9 cellular contexts compared by ENCODE assay signal in the genomic region with DNA sequence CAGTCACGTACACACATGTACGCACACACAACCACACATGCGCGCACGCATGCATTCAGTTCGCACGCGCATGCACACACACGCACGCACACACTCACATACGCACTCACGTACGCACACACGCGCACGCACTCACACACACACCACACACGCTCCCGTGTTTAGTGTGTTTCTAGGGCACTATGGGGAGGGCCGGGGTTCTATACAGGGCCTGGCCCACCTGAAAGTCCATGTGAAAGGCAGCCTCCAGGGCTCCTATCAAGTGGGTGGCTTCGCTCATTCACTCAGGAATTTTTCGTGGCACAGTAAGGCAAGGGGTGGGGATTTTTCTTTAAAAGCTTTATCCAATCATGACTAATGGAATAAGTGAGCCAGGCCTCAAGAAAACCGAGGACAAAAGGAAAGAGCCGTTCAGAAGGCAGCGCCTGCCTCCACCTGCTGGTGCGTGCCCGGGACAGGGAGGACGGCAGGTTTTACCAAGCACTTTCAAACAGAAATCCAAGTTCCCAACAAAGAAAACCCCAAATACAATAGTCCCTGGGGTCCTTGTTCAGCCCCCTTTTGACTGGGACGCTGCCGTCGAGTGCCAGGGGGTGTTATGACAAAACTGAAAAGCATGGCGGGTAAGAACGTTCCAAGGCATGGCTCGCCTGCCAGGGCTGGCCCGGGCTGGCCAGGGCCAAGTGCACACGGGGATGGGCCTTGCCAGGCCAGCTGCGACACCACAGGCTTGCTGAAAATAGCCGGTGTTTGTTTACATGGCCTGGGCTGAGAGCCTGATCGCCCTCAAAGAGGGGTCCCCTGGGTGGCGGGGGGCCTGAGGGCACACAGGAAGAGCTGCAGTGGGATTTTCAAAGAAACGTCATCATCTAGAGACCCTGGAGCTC.
DNase-seq lines count a peak whose midpoint lies in the region; ATAC-seq and TF ChIP-seq lines count a peak whose summit lies in the region.
"Had no signal": no experiment of that assay in that cellular context is flagged by ENCODE, and none has a peak within 500 bp of the region (broad histone marks: within the 10 kb centered on the region; RNA-seq: fewer than 3 reads in every experiment).

No MANE protein-coding gene starts in this region.

- H3K27ac ChIP-seq in brain microvascular endothelial cell (no peak overlapping the region), suprapubic skin (peak overlapping the region; percentile 71)

- in situ Hi-C loops in brain microvascular endothelial cell (cut with HindIII; ENCODE audit: low pct_ligation_motif_present, low sequenced_read_pairs) (no loop called here), ACHN (cut with HindIII; ENCODE audit: low pct_ligation_motif_present, low pct_unique_long_range_greater_than_20kb, low sequenced_read_pairs) (no loop called here)

- WGBS in suprapubic skin: 64% methylated on average over 40 of the region's 40 CpGs

- no peak for TF ChIP-seq EP300 in suprapubic skin (IDR thresholded peaks at IDR 0.05)

- TF ChIP-seq CTCF in brain microvascular endothelial cell (IDR thresholded peaks at IDR 0.05; ENCODE audit: low read depth, low read length, missing control alignments) (peak; percentile 23), kidney epithelial cell (IDR thresholded peaks at IDR 0.05; ENCODE audit: insufficient read depth, low read length, poor library complexity, severe bottlenecking) (peak; percentile 20), suprapubic skin (IDR thresholded peaks at IDR 0.05) (peak in 1 of 2 donors; percentile 41)

- H3K9me3 ChIP-seq in suprapubic skin: no peaks in the 10 kb centered on the region

- no peak for ATAC-seq in GM19395 (IDR thresholded peaks at IDR 0.05; ENCODE audit: unreplicated experiment)

- TF ChIP-seq POLR2A in suprapubic skin (IDR thresholded peaks at IDR 0.05): no peak

- peaks cover 37% of the 10 kb centered on the region for H3K4me1 ChIP-seq in suprapubic skin

- H3K4me3 ChIP-seq in brain microvascular endothelial cell (ENCODE audit: low read depth, low read length) (no peak overlapping the region), kidney epithelial cell (ENCODE audit: low read depth, low read length) (no peak overlapping the region), suprapubic skin (no peak overlapping the region)

- H3K36me3 ChIP-seq in brain microvascular endothelial cell (replicated peaks) (no peaks in the 10 kb centered on the region), kidney epithelial cell (ENCODE audit: control insufficient read depth, insufficient read depth, low read length) (no peaks in the 10 kb centered on the region), suprapubic skin (no peaks in the 10 kb centered on the region)

- peak; percentile 39 for DNase-seq in NCI-H345 (lab: John Stamatoyannopoulos, UW)
- DNase-seq in NCI-H345 treated with DMSO at 0.1 percent for 48 hours (lab: John Stamatoyannopoulos, UW; ENCODE audit: unreplicated experiment): no peak
- no peak for DNase-seq in brain microvascular endothelial cell
- no peak for DNase-seq in kidney epithelial cell (ENCODE audit: low read depth)
- peak; percentile 74 to 75 for DNase-seq in suprapubic skin (ENCODE audit: low spot score in 2 of 2)
- DNase-seq in ACHN: no peak
- no peak for DNase-seq in CD1c-positive myeloid dendritic cell (ENCODE audit: extremely low spot score)
- DNase-seq: activated CD4-positive, CD25-positive, alpha-beta regulatory T cell treated with anti-CD3 and anti-CD28 coated beads, Interleukin-2, amount 50 U/mL, for 72 hours had no signal

- no peaks in the 10 kb centered on the region for H3K27me3 ChIP-seq in brain microvascular endothelial cell (replicated peaks)
- H3K27me3 ChIP-seq in kidney epithelial cell (ENCODE audit: control insufficient read depth, insufficient read depth, low read length): no peaks in the 10 kb centered on the region
- H3K27me3 ChIP-seq in suprapubic skin: no peaks in the 10 kb centered on the region

Comparison
In these comparisons a context has a peak if more than half of its experiments do, and no peak if none do; other contexts are left out.
1. DNase-seq: peak in NCI-H345 (single experiment) and suprapubic skin (2 of 2); none in NCI-H345 treated with DMSO at 0.1 percent for 48 hours (single experiment), brain microvascular endothelial cell (single experiment), kidney epithelial cell (single experiment), ACHN (single experiment) and CD1c-positive myeloid dendritic cell (single experiment).